Comparison of ENCODE assay signal across 26 cellular contexts in the genomic region with DNA sequence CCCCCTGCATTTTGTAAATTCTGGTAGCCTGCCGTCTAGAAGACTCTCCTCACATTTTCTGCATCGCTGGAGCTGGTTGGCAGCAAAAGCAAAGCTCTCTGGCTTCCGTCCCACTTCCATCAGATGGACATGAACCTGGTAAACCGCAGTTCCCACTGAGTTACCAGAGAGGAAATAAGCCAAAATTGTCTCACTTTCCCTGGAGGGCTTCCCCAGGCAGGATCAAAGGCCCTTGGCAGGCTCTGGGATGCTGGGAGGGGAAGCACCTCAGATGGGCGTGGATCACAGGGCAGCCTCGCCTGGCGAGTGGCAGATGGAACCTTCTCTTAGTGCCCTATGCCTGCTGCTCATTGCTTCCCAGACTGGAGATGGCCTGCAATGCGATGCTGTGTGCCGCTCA.
"Had no signal": no experiment of that assay in that cellular context is flagged by ENCODE, and none has a peak within 500 bp of the region (broad histone marks: within the 10 kb centered on the region; RNA-seq: fewer than 3 reads in every experiment).

No MANE protein-coding gene starts in this region.

- H3K4me2 ChIP-seq: neural progenitor cell had no signal

- H3K27me3 ChIP-seq: ascending aorta, brain microvascular endothelial cell, foreskin keratinocyte, heart left ventricle, neural progenitor cell, spleen, suprapubic skin, tibial artery, upper lobe of right lung had no signal

- H3K9ac ChIP-seq: neural progenitor cell had no signal

- H3K27ac ChIP-seq: ascending aorta, brain microvascular endothelial cell, esophagus muscularis mucosa, foreskin keratinocyte, heart left ventricle, left lung, lower lobe of right lung, neural progenitor cell, spleen, suprapubic skin, tibial artery, upper lobe of right lung had no signal

- H3K9me3 Mint-ChIP-seq: natural killer cell had no signal

- H3K36me3 ChIP-seq: ascending aorta, brain microvascular endothelial cell, esophagus muscularis mucosa, heart left ventricle, left lung, lower lobe of right lung, neural progenitor cell, spleen, suprapubic skin, tibial artery, upper lobe of right lung had no signal

- H3K4me3 Mint-ChIP-seq: activated CD4-positive, alpha-beta memory T cell treated with anti-CD3 and anti-CD28 coated beads, Interleukin-2, amount 10 ng/mL, durations not matched to agents 7 days and 5 days; activated CD4-positive, alpha-beta T cell treated with anti-CD3 and anti-CD28 coated beads, Interleukin-2, amount 10 ng/mL, durations not matched to agents 7 days and 5 days; activated naive CD4-positive, alpha-beta T cell treated with anti-CD3 and anti-CD28 coated beads, Interleukin-2, amount 10 ng/mL, durations not matched to agents 7 days and 5 days; activated naive CD8-positive, alpha-beta T cell treated with anti-CD3 and anti-CD28 coated beads, Interleukin-2, amount 10 ng/mL, durations not matched to agents 7 days and 5 days; activated T-cell treated with anti-CD3 and anti-CD28 coated beads, Interleukin-2, amount 50 U/mL, for 24 hours; natural killer cell; neural progenitor cell; WTC11 had no signal

- DNase-seq: activated CD4-positive, alpha-beta memory T cell treated with anti-CD3 and anti-CD28 coated beads, Interleukin-2, amount 10 ng/mL, durations not matched to agents 7 days and 5 days; activated CD4-positive, alpha-beta T cell treated with anti-CD3 and anti-CD28 coated beads for 1 hour; activated CD4-positive, alpha-beta T cell treated with anti-CD3 and anti-CD28 coated beads, Interleukin-2, amount 10 ng/mL, durations not matched to agents 7 days and 5 days; activated CD8-positive, alpha-beta memory T cell treated with anti-CD3 and anti-CD28 coated beads, Interleukin-2, amount 50 U/mL, for 48 hours; activated gamma-delta T cell; activated naive CD4-positive, alpha-beta T cell treated with anti-CD3 and anti-CD28 coated beads, Interleukin-2, amount 10 ng/mL, durations not matched to agents 7 days and 5 days; activated naive CD8-positive, alpha-beta T cell treated with anti-CD3 and anti-CD28 coated beads, Interleukin-2, amount 10 ng/mL, durations not matched to agents 7 days and 5 days; activated T-cell treated with anti-CD3 and anti-CD28 coated beads, Interleukin-2, amount 50 U/mL, for 24 hours; brain microvascular endothelial cell; foreskin keratinocyte; heart left ventricle; left lung; lower lobe of right lung; mesendoderm; natural killer cell; posterior cingulate gyrus; right cardiac atrium; spleen; stimulated activated naive CD4-positive, alpha-beta T cell; tibial artery; upper lobe of right lung had no signal

- H3K9me3 ChIP-seq: lower lobe of right lung, upper lobe of right lung had no signal

- H3K4me1 ChIP-seq: ascending aorta, esophagus muscularis mucosa, foreskin keratinocyte, heart left ventricle, left lung, lower lobe of right lung, spleen, suprapubic skin, tibial artery, upper lobe of right lung had no signal

- ATAC-seq: foreskin keratinocyte, heart left ventricle, left lung, lower lobe of right lung, natural killer cell, right cardiac atrium, upper lobe of right lung, WTC11 had no signal

- H3K27me3 Mint-ChIP-seq: activated CD4-positive, alpha-beta memory T cell treated with anti-CD3 and anti-CD28 coated beads, Interleukin-2, amount 10 ng/mL, durations not matched to agents 7 days and 5 days; activated CD4-positive, alpha-beta T cell treated with anti-CD3 and anti-CD28 coated beads, Interleukin-2, amount 10 ng/mL, durations not matched to agents 7 days and 5 days; activated naive CD4-positive, alpha-beta T cell treated with anti-CD3 and anti-CD28 coated beads, Interleukin-2, amount 10 ng/mL, durations not matched to agents 7 days and 5 days; activated naive CD8-positive, alpha-beta T cell treated with anti-CD3 and anti-CD28 coated beads, Interleukin-2, amount 10 ng/mL, durations not matched to agents 7 days and 5 days; activated T-cell treated with anti-CD3 and anti-CD28 coated beads, Interleukin-2, amount 50 U/mL, for 24 hours had no signal

- H3K4me1 Mint-ChIP-seq: activated CD4-positive, alpha-beta memory T cell treated with anti-CD3 and anti-CD28 coated beads, Interleukin-2, amount 10 ng/mL, durations not matched to agents 7 days and 5 days; activated CD4-positive, alpha-beta T cell treated with anti-CD3 and anti-CD28 coated beads, Interleukin-2, amount 10 ng/mL, durations not matched to agents 7 days and 5 days; activated naive CD4-positive, alpha-beta T cell treated with anti-CD3 and anti-CD28 coated beads, Interleukin-2, amount 10 ng/mL, durations not matched to agents 7 days and 5 days; activated naive CD8-positive, alpha-beta T cell treated with anti-CD3 and anti-CD28 coated beads, Interleukin-2, amount 10 ng/mL, durations not matched to agents 7 days and 5 days; natural killer cell; WTC11 had no signal

- H3K4me3 ChIP-seq: ascending aorta, esophagus muscularis mucosa, heart left ventricle, left lung, lower lobe of right lung, neural progenitor cell, spleen, suprapubic skin, tibial artery, upper lobe of right lung had no signal

- H3K27ac Mint-ChIP-seq: activated CD4-positive, alpha-beta memory T cell treated with anti-CD3 and anti-CD28 coated beads, Interleukin-2, amount 10 ng/mL, durations not matched to agents 7 days and 5 days; activated CD4-positive, alpha-beta T cell treated with anti-CD3 and anti-CD28 coated beads, Interleukin-2, amount 10 ng/mL, durations not matched to agents 7 days and 5 days; activated naive CD4-positive, alpha-beta T cell treated with anti-CD3 and anti-CD28 coated beads, Interleukin-2, amount 10 ng/mL, durations not matched to agents 7 days and 5 days; activated naive CD8-positive, alpha-beta T cell treated with anti-CD3 and anti-CD28 coated beads, Interleukin-2, amount 10 ng/mL, durations not matched to agents 7 days and 5 days; activated T-cell treated with anti-CD3 and anti-CD28 coated beads, Interleukin-2, amount 50 U/mL, for 24 hours; natural killer cell; neural progenitor cell; WTC11 had no signal

- H3K36me3 Mint-ChIP-seq: activated naive CD8-positive, alpha-beta T cell treated with anti-CD3 and anti-CD28 coated beads, Interleukin-2, amount 10 ng/mL, durations not matched to agents 7 days and 5 days; natural killer cell had no signal
